Comparison of ENCODE assay signal across 1 cellular context in the genomic region with DNA sequence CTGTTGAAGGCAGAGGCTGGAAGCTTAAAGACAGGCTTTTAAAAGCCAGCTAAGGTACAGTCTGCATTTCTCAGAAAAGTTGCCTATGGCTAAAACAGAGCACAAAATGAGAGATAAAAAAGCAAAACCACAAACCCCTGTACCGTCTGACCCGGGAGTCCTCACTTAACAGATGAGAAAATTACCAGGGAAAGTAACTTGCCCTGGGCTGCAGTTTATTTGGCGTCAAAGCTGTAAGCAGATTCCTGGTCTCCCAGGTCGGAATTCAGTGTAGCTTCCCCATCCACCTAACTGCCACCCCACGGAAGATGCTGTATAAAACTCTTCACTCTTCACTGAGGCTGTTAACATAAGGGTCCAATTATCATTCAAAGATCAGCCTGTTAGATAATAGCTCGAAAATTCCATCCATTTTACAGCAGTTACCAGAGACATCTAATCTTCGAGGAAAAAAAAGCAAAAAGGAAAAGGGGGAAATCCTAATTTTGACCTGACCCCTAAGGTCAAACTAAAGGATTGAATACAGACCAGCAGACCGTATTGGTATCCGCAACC.
TF ChIP-seq lines count a peak whose summit lies in the region.

No MANE protein-coding gene starts in this region.

TF ChIP-seq in GM12878, 131 proteins besides CTCF, POLR2A, EP300 and RAD21:
- peak; percentile 44; the same call in 1 of the 2 replicates for TF ChIP-seq NR2F1 (conservative IDR thresholded peaks at IDR 0.05)
- no peak for TF ChIP-seq CHD1 (IDR thresholded peaks at IDR 0.05; ENCODE audit: low read depth, low read length)
- no peak for TF ChIP-seq SP1 (IDR thresholded peaks at IDR 0.05; ENCODE audit: low read depth, low read length)
- TF ChIP-seq SREBF2 (IDR thresholded peaks at IDR 0.05; ENCODE audit: low read length): no peak
- peak; percentile 37 for TF ChIP-seq RUNX3 (IDR thresholded peaks at IDR 0.05; ENCODE audit: low read length)
